Comparison of ENCODE assay signal across 12 cellular contexts in genomic region chr10:133663544-133664160, GRCh38. TPM values are rescaled to one million over a fixed set of nuclear protein-coding genes. Genes with fewer than 3 reads are reported as not detected.
"Had no signal": no experiment of that assay in that cellular context is flagged by ENCODE, and none has a peak within 500 bp of the region (broad histone marks: within the 10 kb centered on the region; RNA-seq: fewer than 3 reads in every experiment).

No MANE protein-coding gene starts in this region.

RNA-seq across cellular contexts. Expression of gene FRG2B, which starts 37.1 kb away (rescaled TPM):
- total RNA-seq: activated CD4-positive, alpha-beta memory T cell treated with anti-CD3 and anti-CD28 coated beads for 36 hours; activated CD4-positive, alpha-beta T cell treated with anti-CD3 and anti-CD28 coated beads, Interleukin-2, amount 10 ng/mL, durations not matched to agents 7 days and 5 days; activated CD8-positive, alpha-beta memory T cell treated with anti-CD3 and anti-CD28 coated beads for 36 hours; activated naive CD4-positive, alpha-beta T cell treated with anti-CD3 and anti-CD28 coated beads for 36 hours; activated naive CD8-positive, alpha-beta T cell treated with anti-CD3 and anti-CD28 coated beads, Interleukin-2, amount 10 ng/mL, durations not matched to agents 7 days and 5 days; adrenal gland; cardiac septum; OCI-LY7; Peyer's patch; SJSA1; T-cell; T-helper 2 cell treated with Interferon-gamma antibody and Interleukin-4, amounts not matched to agents 100 ng/mL and 5 ng/mL, for 36 hours had no signal
- polyA plus RNA-seq: adrenal gland had no signal
